ENCODE assay signal across 22 cellular contexts in genomic region chr3:64164309-64164708, GRCh38.
DNase-seq lines count a peak whose midpoint lies in the region; ATAC-seq, FAIRE-seq and TF ChIP-seq lines count a peak whose summit lies in the region.
"Had no signal": no experiment of that assay in that cellular context is flagged by ENCODE, and none has a peak within 500 bp of the region (broad histone marks: within the 10 kb centered on the region; RNA-seq: fewer than 3 reads in every experiment).

No MANE protein-coding gene starts in this region.

- TF ChIP-seq CTCF in nephron (IDR thresholded peaks at IDR 0.05; ENCODE audit: unreplicated experiment in 3 of 3) (no peak), heart right ventricle (IDR thresholded peaks at IDR 0.05) (no peak), pancreas (IDR thresholded peaks at IDR 0.05) (no peak)

- no peak for ATAC-seq in heart right ventricle
- no peak for ATAC-seq in pancreas
- ATAC-seq in HG03457 (IDR thresholded peaks at IDR 0.05; ENCODE audit: unreplicated experiment), result no peak
- ATAC-seq: activated naive CD4-positive, alpha-beta T cell treated with anti-CD3 and anti-CD28 coated beads, Interleukin-2, amount 50 U/mL, for 72 hours; CD8-positive, alpha-beta T cell; HepG2; left colon; stimulated activated effector memory CD8-positive, alpha-beta T cell treated with anti-CD3 and anti-CD28 coated beads, Interleukin-12 subunit alpha, Interleukin-12 subunit beta, amount 100 ng/mL, for 72 hours; T-helper 17 cell had no signal

- H3K4me1 ChIP-seq in esophagus (ENCODE audit: control insufficient read depth in 2 of 2, insufficient read depth in 2 of 2, low read length in 1 of 2) (peaks cover 0 to 3% of the 10 kb centered on the region in 2 donors), heart right ventricle (peaks cover 0 to 63% (median 34%) of the 10 kb centered on the region in 9 donors), pancreas (peaks cover 0 to 7% (median 4%) of the 10 kb centered on the region in 3 donors)

- H3K27ac ChIP-seq in esophagus (ENCODE audit: low read depth in 2 of 2, low read length in 1 of 2) (peak overlapping the region; percentile 33 to 52), heart right ventricle (peak overlapping the region in 1 of 10 donors; percentile 29), pancreas (no peak overlapping the region)
- H3K27ac ChIP-seq: HL-60 had no signal

- peak overlapping the region; percentile 81 to 92 (median 88) for H3K27ac Mint-ChIP-seq in nephron
- H3K27ac Mint-ChIP-seq: activated CD4-positive, alpha-beta T cell treated with anti-CD3 and anti-CD28 coated beads, Interleukin-2, amount 10 ng/mL, durations not matched to agents 24 days and 14 days; activated naive CD4-positive, alpha-beta T cell treated with anti-CD3 and anti-CD28 coated beads, Interleukin-2, amount 50 U/mL, for 72 hours; CD8-positive, alpha-beta T cell; stimulated activated effector memory CD8-positive, alpha-beta T cell treated with anti-CD3 and anti-CD28 coated beads, Interleukin-12 subunit alpha, Interleukin-12 subunit beta, amount 100 ng/mL, for 72 hours; T-helper 17 cell had no signal

- 84 to 86% methylated on average over 2 of the region's 2 CpGs for WGBS in esophagus, 2 donors
- 93 to 99% methylated on average over 2 of the region's 2 CpGs for WGBS in heart right ventricle, 2 donors
- WGBS in pancreas, 2 donors, result 93 to 97% methylated on average over 2 of the region's 2 CpGs

- no peak for FAIRE-seq in pancreas (lab: Jason Lieb, UNC)
- FAIRE-seq: HepG2 had no signal

- H3K27me3 ChIP-seq in esophagus (ENCODE audit: control insufficient read depth in 1 of 2, insufficient read depth in 2 of 2, low read length in 2 of 2), result no peaks in the 10 kb centered on the region
- no peaks in the 10 kb centered on the region for H3K27me3 ChIP-seq in heart right ventricle
- no peaks in the 10 kb centered on the region for H3K27me3 ChIP-seq in pancreas

- H3K36me3 ChIP-seq in esophagus (ENCODE audit: control insufficient read depth in 2 of 2, insufficient read depth in 2 of 2, low read length in 1 of 2), result no peaks in the 10 kb centered on the region
- peaks cover 0 to 14% (median 2%) of the 10 kb centered on the region in 9 donors for H3K36me3 ChIP-seq in heart right ventricle
- H3K36me3 ChIP-seq in pancreas, result no peaks in the 10 kb centered on the region

- intact Hi-C loops in heart right ventricle (cut with DNase I), result loop anchor here in 5 of 10 donors (5.0 to 10.0 kb wide), 3 partner anchors 48 to 130 kb away; no protein-coding TSS in a partner anchor
- intact Hi-C loops in pancreas (cut with DNase I), result no loop called here

- H3K4me1 Mint-ChIP-seq in nephron, result peaks cover 63% of the 10 kb centered on the region
- H3K4me1 Mint-ChIP-seq: activated CD4-positive, alpha-beta T cell treated with anti-CD3 and anti-CD28 coated beads, Interleukin-2, amount 10 ng/mL, durations not matched to agents 24 days and 14 days; stimulated activated effector memory CD8-positive, alpha-beta T cell treated with anti-CD3 and anti-CD28 coated beads, Interleukin-12 subunit alpha, Interleukin-12 subunit beta, amount 100 ng/mL, for 72 hours; T-helper 17 cell had no signal

- peaks cover 20% of the 10 kb centered on the region for H3K36me3 Mint-ChIP-seq in nephron (ENCODE audit: low read depth)
- H3K36me3 Mint-ChIP-seq: activated naive CD4-positive, alpha-beta T cell treated with anti-CD3 and anti-CD28 coated beads, Interleukin-2, amount 50 U/mL, for 72 hours; CD8-positive, alpha-beta T cell; stimulated activated effector memory CD8-positive, alpha-beta T cell treated with anti-CD3 and anti-CD28 coated beads, Interleukin-12 subunit alpha, Interleukin-12 subunit beta, amount 100 ng/mL, for 72 hours had no signal

- H3K9me3 ChIP-seq in esophagus (ENCODE audit: control insufficient read depth in 2 of 2, insufficient read depth in 1 of 2, low read depth in 1 of 2, low read length in 1 of 2) (no peaks in the 10 kb centered on the region), heart right ventricle (peaks cover 0 to 4% (median 0%) of the 10 kb centered on the region in 11 donors), pancreas (no peaks in the 10 kb centered on the region)

- no peaks in the 10 kb centered on the region for H3K9me3 Mint-ChIP-seq in nephron
- H3K9me3 Mint-ChIP-seq: activated CD4-positive, alpha-beta T cell treated with anti-CD3 and anti-CD28 coated beads, Interleukin-2, amount 10 ng/mL, durations not matched to agents 24 days and 14 days; CD8-positive, alpha-beta T cell; stimulated activated effector memory CD8-positive, alpha-beta T cell treated with anti-CD3 and anti-CD28 coated beads, Interleukin-12 subunit alpha, Interleukin-12 subunit beta, amount 100 ng/mL, for 72 hours had no signal

- H3K4me3 ChIP-seq in esophagus (ENCODE audit: low read depth in 1 of 2, low read length in 2 of 2) (no peak overlapping the region), heart right ventricle (no peak overlapping the region), pancreas (no peak overlapping the region)

- no peak overlapping the region for H3K4me3 Mint-ChIP-seq in nephron
- H3K4me3 Mint-ChIP-seq: activated CD4-positive, alpha-beta T cell treated with anti-CD3 and anti-CD28 coated beads, Interleukin-2, amount 10 ng/mL, durations not matched to agents 24 days and 14 days; CD8-positive, alpha-beta T cell; stimulated activated effector memory CD8-positive, alpha-beta T cell treated with anti-CD3 and anti-CD28 coated beads, Interleukin-12 subunit alpha, Interleukin-12 subunit beta, amount 100 ng/mL, for 72 hours; T-helper 17 cell had no signal

- H3K27me3 Mint-ChIP-seq in nephron (ENCODE audit: low read depth), result peaks cover 3% of the 10 kb centered on the region
- H3K27me3 Mint-ChIP-seq: activated CD4-positive, alpha-beta T cell treated with anti-CD3 and anti-CD28 coated beads, Interleukin-2, amount 10 ng/mL, durations not matched to agents 24 days and 14 days had no signal

- DNase-seq in M059J (ENCODE audit: low read depth) (peak; percentile 34), heart right ventricle (no peak), pancreas (no peak), DMS153 treated with DMSO at 0.1 percent for 48 hours (lab: John Stamatoyannopoulos, UW; ENCODE audit: unreplicated experiment) (no peak)
- DNase-seq: activated CD4-positive, alpha-beta T cell treated with anti-CD3 and anti-CD28 coated beads, Interleukin-2, amount 10 ng/mL, durations not matched to agents 24 days and 14 days; AML-193; aorta; CD8-positive, alpha-beta T cell; left colon; midbrain; NCI-H1105 treated with DMSO at 0.1 percent for 48 hours; NCI-H2081 treated with DMSO at 0.1 percent for 48 hours; NCI-H446; stimulated activated CD4-positive, alpha-beta T cell treated with anti-CD3 and anti-CD28 coated beads, Interleukin-2, amount 100 ng/mL, for 24 hours; T-helper 17 cell had no signal

Comparison
In these comparisons a context has a peak if more than half of its experiments do, and no peak if none do; other contexts are left out.
1. H3K27ac ChIP-seq: peak in esophagus (2 of 2); none in pancreas (0 of 4).